Comparison of ENCODE assay signal across 1 cellular context in the genomic region with DNA sequence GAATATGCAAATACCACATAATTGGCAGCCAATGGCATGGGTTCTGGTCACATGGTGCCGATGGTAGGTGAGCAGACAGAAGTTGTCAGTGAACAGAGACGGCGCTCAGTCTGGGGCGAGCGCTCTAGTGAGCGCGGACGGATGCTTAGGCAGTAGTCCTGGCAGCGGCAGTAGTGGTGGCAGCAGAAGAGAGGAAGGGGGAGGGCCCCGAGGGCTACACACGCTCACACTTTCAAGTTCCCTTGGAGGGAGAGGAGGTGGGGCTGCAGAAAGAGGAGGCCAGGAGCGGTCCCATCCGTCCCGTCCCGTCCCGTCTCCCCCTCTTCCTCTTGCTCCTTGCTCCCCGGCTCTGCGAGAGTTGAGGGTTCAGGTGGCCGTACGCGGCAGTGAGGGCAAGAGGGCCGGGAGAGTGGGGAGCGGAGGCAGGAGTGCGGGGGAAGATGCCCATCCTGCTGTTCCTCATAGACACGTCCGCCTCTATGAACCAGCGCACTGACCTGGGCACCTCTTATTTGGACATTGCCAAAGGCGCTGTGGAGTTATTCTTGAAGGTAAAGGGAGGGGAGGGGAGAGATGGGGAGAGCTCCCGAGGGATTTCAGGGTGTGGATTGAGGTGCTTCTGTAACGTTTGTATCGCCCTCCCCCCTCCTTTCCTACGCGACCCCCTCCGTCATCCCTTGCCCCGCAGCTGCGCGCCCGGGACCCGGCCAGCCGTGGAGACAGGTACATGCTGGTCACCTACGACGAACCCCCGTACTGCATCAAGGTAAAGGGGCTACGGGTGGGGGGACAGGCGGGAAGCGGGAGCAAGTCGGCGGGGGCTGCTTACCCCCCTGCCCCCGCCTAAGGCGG.
TF ChIP-seq lines count a peak whose summit lies in the region.

Gene INTS6L (plus strand): TSS at position 108 of the 852 bp plus-strand sequence. CDS start 333 bp downstream, at position 441.

TF ChIP-seq in GM12878, 131 proteins besides CTCF, POLR2A, EP300 and RAD21 (continued from another document and continues in another):
- TF ChIP-seq, protein P1, sequence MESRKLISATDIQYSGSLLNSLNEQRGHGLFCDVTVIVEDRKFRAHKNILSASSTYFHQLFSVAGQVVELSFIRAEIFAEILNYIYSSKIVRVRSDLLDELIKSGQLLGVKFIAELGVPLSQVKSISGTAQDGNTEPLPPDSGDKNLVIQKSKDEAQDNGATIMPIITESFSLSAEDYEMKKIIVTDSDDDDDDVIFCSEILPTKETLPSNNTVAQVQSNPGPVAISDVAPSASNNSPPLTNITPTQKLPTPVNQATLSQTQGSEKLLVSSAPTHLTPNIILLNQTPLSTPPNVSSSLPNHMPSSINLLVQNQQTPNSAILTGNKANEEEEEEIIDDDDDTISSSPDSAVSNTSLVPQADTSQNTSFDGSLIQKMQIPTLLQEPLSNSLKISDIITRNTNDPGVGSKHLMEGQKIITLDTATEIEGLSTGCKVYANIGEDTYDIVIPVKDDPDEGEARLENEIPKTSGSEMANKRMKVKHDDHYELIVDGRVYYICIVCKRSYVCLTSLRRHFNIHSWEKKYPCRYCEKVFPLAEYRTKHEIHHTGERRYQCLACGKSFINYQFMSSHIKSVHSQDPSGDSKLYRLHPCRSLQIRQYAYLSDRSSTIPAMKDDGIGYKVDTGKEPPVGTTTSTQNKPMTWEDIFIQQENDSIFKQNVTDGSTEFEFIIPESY (IDR thresholded peaks at IDR 0.05) = no peak
- TF ChIP-seq CREM (IDR thresholded peaks at IDR 0.05; ENCODE audit: low read depth) (no peak; the same call in 1 of the 2 replicates), CBFB (IDR thresholded peaks at IDR 0.05; ENCODE audit: low read depth) (peak; percentile 87; the same call in 1 of the 2 replicates), POU2F2 (IDR thresholded peaks at IDR 0.05; ENCODE audit: borderline replicate concordance, low read depth, low read length) (peak; percentile 100), DPF2 (IDR thresholded peaks at IDR 0.05) (no peak), NR2C1 (IDR thresholded peaks at IDR 0.05) (no peak), CHD1 (IDR thresholded peaks at IDR 0.05; ENCODE audit: low read depth, low read length) (no peak), RELA (IDR thresholded peaks at IDR 0.05; ENCODE audit: borderline replicate concordance, partially characterized antibody) (peak; percentile 24), MLLT1 (IDR thresholded peaks at IDR 0.05) (peak; percentile 63; the same call in 1 of the 2 replicates), ZNF687 (IDR thresholded peaks at IDR 0.05) (peak; percentile 26), GATAD2B (conservative IDR thresholded peaks at IDR 0.05; ENCODE audit: low read depth) (no peak), EZH2 (IDR thresholded peaks at IDR 0.05; ENCODE audit: borderline replicate concordance, control insufficient read depth, low read depth, low read length) (no peak), KAT2A (conservative IDR thresholded peaks at IDR 0.05; ENCODE audit: control insufficient read depth, low read depth, low read length) (no peak), CHD2 (IDR thresholded peaks at IDR 0.05; ENCODE audit: borderline replicate concordance, low read depth, low read length) (0 out of 2 replicates have a peak, but pooled peaks have one; percentile 14), SUPT20H (IDR thresholded peaks at IDR 0.05; ENCODE audit: borderline replicate concordance, control insufficient read depth, low read depth, low read length) (no peak), RUNX3 (IDR thresholded peaks at IDR 0.05; ENCODE audit: low read length) (peak; percentile 28; the same call in 1 of the 2 replicates), NFYA (IDR thresholded peaks at IDR 0.05; ENCODE audit: borderline replicate concordance, low read depth, low read length) (no peak), SMARCA5 (IDR thresholded peaks at IDR 0.05) (no peak; the same call in 1 of the 2 replicates), SP1 (IDR thresholded peaks at IDR 0.05; ENCODE audit: low read depth, low read length) (no peak), ASH2L (IDR thresholded peaks at IDR 0.05; ENCODE audit: borderline replicate concordance, low read depth) (no peak), ZBTB11 (CRISPR knock-in tag; IDR thresholded peaks at IDR 0.05) (no peak), FOXK2 (IDR thresholded peaks at IDR 0.05) (no peak), TAF1 (IDR thresholded peaks at IDR 0.05; ENCODE audit: borderline replicate concordance, low read depth, low read length) (peak; percentile 98), NR2F1 (conservative IDR thresholded peaks at IDR 0.05) (no peak), ZNF274 (IDR thresholded peaks at IDR 0.05; ENCODE audit: insufficient read depth, insufficient read length) (no peak), PBX3 (IDR thresholded peaks at IDR 0.05; ENCODE audit: insufficient replicate concordance, low read depth, low read length) (peak; percentile 32), ELK1 (IDR thresholded peaks at IDR 0.05; ENCODE audit: low read depth, low read length) (no peak), ATF2 (IDR thresholded peaks at IDR 0.05; ENCODE audit: low read length) (0 out of 2 replicates have a peak, but pooled peaks have one; percentile 25), STAT1 (conservative IDR thresholded peaks at IDR 0.05) (0 out of 2 replicates have a peak, but pooled peaks have one; percentile 53), IKZF1 (conservative IDR thresholded peaks at IDR 0.05) (peak; percentile 52; the same call in 1 of the 2 replicates), SMAD1 (IDR thresholded peaks at IDR 0.05; ENCODE audit: low read depth, partially characterized antibody) (peak; percentile 82), POLR2AphosphoS2 (IDR thresholded peaks at IDR 0.05; ENCODE audit: low read depth, low read length) (peak; percentile 94), CBX5 (IDR thresholded peaks at IDR 0.05; ENCODE audit: low read depth) (peak; percentile 38; the same call in 1 of the 2 replicates), NFIC (IDR thresholded peaks at IDR 0.05; ENCODE audit: low read depth, low read length) (no peak), HDAC6 (IDR thresholded peaks at IDR 0.05; ENCODE audit: unreplicated experiment) (peak; percentile 56), HCFC1 (IDR thresholded peaks at IDR 0.05; ENCODE audit: low read length) (no peak), EGR1 (IDR thresholded peaks at IDR 0.05; ENCODE audit: borderline replicate concordance in 1 of 2, low read depth in 2 of 2, low read length in 2 of 2) (no peak), JUND (IDR thresholded peaks at IDR 0.05; ENCODE audit: low read depth, low read length) (no peak), NR2C2 (IDR thresholded peaks at IDR 0.05; ENCODE audit: borderline replicate concordance, control insufficient read depth, insufficient read length, low read depth) (no peak), TCF7 (IDR thresholded peaks at IDR 0.05; ENCODE audit: borderline replicate concordance) (no peak), STAT3 (IDR thresholded peaks at IDR 0.05; ENCODE audit: low read depth, low read length) (no peak), PAX5 (IDR thresholded peaks at IDR 0.05; ENCODE audit: borderline replicate concordance, low read depth, low read length) (peak; percentile 54; the same call in 1 of the 2 replicates), ZNF24 (IDR thresholded peaks at IDR 0.05) (no peak), MTA3 (IDR thresholded peaks at IDR 0.05; ENCODE audit: borderline replicate concordance, low read length) (peak; percentile 36; the same call in 1 of the 2 replicates)
- TF ChIP-seq, protein P2, sequence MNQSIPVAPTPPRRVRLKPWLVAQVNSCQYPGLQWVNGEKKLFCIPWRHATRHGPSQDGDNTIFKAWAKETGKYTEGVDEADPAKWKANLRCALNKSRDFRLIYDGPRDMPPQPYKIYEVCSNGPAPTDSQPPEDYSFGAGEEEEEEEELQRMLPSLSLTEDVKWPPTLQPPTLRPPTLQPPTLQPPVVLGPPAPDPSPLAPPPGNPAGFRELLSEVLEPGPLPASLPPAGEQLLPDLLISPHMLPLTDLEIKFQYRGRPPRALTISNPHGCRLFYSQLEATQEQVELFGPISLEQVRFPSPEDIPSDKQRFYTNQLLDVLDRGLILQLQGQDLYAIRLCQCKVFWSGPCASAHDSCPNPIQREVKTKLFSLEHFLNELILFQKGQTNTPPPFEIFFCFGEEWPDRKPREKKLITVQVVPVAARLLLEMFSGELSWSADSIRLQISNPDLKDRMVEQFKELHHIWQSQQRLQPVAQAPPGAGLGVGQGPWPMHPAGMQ (IDR thresholded peaks at IDR 0.05; ENCODE audit: borderline replicate concordance) = no peak
